1 cellular context compared by ENCODE assay signal in genomic region chr16:3023669-3024478, GRCh38.
TF ChIP-seq lines count a peak whose summit lies in the region.

A gene with protein sequence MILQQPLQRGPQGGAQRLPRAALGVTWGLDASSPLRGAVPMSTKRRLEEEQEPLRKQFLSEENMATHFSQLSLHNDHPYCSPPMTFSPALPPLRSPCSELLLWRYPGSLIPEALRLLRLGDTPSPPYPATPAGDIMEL (minus strand): TSS chr16:3023942. CDS start chr16:3023941, 1 bp downstream.
Gene THOC6, plus strand, starts transcription at chr16:3024035. Its CDS starts 292 bp downstream, at chr16:3024327.

TF ChIP-seq in HEK293, 187 proteins besides CTCF, POLR2A, EP300 and RAD21 (continued from another document):
- TF ChIP-seq, protein P1, sequence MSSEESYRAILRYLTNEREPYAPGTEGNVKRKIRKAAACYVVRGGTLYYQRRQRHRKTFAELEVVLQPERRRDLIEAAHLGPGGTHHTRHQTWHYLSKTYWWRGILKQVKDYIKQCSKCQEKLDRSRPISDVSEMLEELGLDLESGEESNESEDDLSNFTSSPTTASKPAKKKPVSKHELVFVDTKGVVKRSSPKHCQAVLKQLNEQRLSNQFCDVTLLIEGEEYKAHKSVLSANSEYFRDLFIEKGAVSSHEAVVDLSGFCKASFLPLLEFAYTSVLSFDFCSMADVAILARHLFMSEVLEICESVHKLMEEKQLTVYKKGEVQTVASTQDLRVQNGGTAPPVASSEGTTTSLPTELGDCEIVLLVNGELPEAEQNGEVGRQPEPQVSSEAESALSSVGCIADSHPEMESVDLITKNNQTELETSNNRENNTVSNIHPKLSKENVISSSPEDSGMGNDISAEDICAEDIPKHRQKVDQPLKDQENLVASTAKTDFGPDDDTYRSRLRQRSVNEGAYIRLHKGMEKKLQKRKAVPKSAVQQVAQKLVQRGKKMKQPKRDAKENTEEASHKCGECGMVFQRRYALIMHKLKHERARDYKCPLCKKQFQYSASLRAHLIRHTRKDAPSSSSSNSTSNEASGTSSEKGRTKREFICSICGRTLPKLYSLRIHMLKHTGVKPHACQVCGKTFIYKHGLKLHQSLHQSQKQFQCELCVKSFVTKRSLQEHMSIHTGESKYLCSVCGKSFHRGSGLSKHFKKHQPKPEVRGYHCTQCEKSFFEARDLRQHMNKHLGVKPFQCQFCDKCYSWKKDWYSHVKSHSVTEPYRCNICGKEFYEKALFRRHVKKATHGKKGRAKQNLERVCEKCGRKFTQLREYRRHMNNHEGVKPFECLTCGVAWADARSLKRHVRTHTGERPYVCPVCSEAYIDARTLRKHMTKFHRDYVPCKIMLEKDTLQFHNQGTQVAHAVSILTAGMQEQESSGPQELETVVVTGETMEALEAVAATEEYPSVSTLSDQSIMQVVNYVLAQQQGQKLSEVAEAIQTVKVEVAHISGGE (tag by site-specific recombination; conservative IDR thresholded peaks at IDR 0.05; ENCODE audit: low read depth) = peak; percentile 60; the same call in 1 of the 2 replicates
- TF ChIP-seq ZBTB44 (tag by site-specific recombination; IDR thresholded peaks at IDR 0.05) (0 out of 2 replicates have a peak, but pooled peaks have one; percentile 15), ZNF341 (tag by site-specific recombination; IDR thresholded peaks at IDR 0.05; ENCODE audit: low read depth) (peak; percentile 49; the same call in 1 of the 2 replicates), ZNF660 (tag by site-specific recombination; IDR thresholded peaks at IDR 0.05) (0 out of 2 replicates have a peak, but pooled peaks have one; percentile 71), ZIC2 (tag by site-specific recombination; IDR thresholded peaks at IDR 0.05) (0 out of 2 replicates have a peak, but pooled peaks have one; percentile 6), ZNF19 (tag by site-specific recombination; IDR thresholded peaks at IDR 0.05; ENCODE audit: low read depth) (no peak), ZNF580 (tag by site-specific recombination; IDR thresholded peaks at IDR 0.05) (peak; percentile 83), HOXA7 (CRISPR knock-in tag; IDR thresholded peaks at IDR 0.05; ENCODE audit: borderline replicate concordance) (no peak), ZNF184 (tag by site-specific recombination; IDR thresholded peaks at IDR 0.05) (0 out of 2 replicates have a peak, but pooled peaks have one; percentile 23), ZFP69B (tag by site-specific recombination; IDR thresholded peaks at IDR 0.05) (peak; percentile 85), ZNF76 (tag by site-specific recombination; IDR thresholded peaks at IDR 0.05; ENCODE audit: borderline replicate concordance, low read depth) (peak; percentile 100), OVOL3 (tag by site-specific recombination; IDR thresholded peaks at IDR 0.05) (peak; percentile 49; the same call in 1 of the 2 replicates), ZNF10 (tag by site-specific recombination; IDR thresholded peaks at IDR 0.05) (no peak), ZFHX2 (tag by site-specific recombination; conservative IDR thresholded peaks at IDR 0.05) (peak; percentile 31; the same call in 1 of the 2 replicates), SP2 (tag by site-specific recombination; IDR thresholded peaks at IDR 0.05) (peak; percentile 69), ZBTB8A (tag by site-specific recombination; IDR thresholded peaks at IDR 0.05) (peak; percentile 88), REST (tag by site-specific recombination; IDR thresholded peaks at IDR 0.05) (0 out of 2 replicates have a peak, but pooled peaks have one; percentile 15), AEBP2 (tag by site-specific recombination; IDR thresholded peaks at IDR 0.05; ENCODE audit: borderline replicate concordance) (0 out of 2 replicates have a peak, but pooled peaks have one; percentile 61), ZNF335 (tag by site-specific recombination; conservative IDR thresholded peaks at IDR 0.05) (peak; percentile 97), YY1 (tag by site-specific recombination; IDR thresholded peaks at IDR 0.05) (peak; percentile 37; the same call in 1 of the 2 replicates), ZNF211 (tag by site-specific recombination; IDR thresholded peaks at IDR 0.05; ENCODE audit: low read depth) (no peak), ZNF394 (tag by site-specific recombination; IDR thresholded peaks at IDR 0.05; ENCODE audit: borderline replicate concordance) (peak; percentile 70; the same call in 1 of the 2 replicates), ZNF239 (tag by site-specific recombination; IDR thresholded peaks at IDR 0.05) (peak; percentile 10; the same call in 1 of the 2 replicates), WT1 (tag by site-specific recombination; IDR thresholded peaks at IDR 0.05) (0 out of 2 replicates have a peak, but pooled peaks have one; percentile 9), SETDB1 (IDR thresholded peaks at IDR 0.05; ENCODE audit: insufficient read length, low read length) (no peak), KLF7 (tag by site-specific recombination; IDR thresholded peaks at IDR 0.05; ENCODE audit: borderline replicate concordance) (peak; percentile 58; the same call in 1 of the 2 replicates), ZBTB7A (tag by site-specific recombination; IDR thresholded peaks at IDR 0.05; ENCODE audit: low read depth) (peak; percentile 77), ZNF610 (tag by site-specific recombination; IDR thresholded peaks at IDR 0.05; ENCODE audit: borderline replicate concordance) (peak; percentile 96), BCL11B (tag by site-specific recombination; IDR thresholded peaks at IDR 0.05; ENCODE audit: low read depth) (no peak), ZNF24 (tag by site-specific recombination; IDR thresholded peaks at IDR 0.05) (peak; percentile 94), ZBTB21 (tag by site-specific recombination; IDR thresholded peaks at IDR 0.05) (peak; percentile 12; the same call in 1 of the 2 replicates)
- TF ChIP-seq, protein P2, sequence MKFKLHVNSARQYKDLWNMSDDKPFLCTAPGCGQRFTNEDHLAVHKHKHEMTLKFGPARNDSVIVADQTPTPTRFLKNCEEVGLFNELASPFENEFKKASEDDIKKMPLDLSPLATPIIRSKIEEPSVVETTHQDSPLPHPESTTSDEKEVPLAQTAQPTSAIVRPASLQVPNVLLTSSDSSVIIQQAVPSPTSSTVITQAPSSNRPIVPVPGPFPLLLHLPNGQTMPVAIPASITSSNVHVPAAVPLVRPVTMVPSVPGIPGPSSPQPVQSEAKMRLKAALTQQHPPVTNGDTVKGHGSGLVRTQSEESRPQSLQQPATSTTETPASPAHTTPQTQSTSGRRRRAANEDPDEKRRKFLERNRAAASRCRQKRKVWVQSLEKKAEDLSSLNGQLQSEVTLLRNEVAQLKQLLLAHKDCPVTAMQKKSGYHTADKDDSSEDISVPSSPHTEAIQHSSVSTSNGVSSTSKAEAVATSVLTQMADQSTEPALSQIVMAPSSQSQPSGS (tag by site-specific recombination; IDR thresholded peaks at IDR 0.05; ENCODE audit: low read depth) = no peak
- TF ChIP-seq, protein P3, sequence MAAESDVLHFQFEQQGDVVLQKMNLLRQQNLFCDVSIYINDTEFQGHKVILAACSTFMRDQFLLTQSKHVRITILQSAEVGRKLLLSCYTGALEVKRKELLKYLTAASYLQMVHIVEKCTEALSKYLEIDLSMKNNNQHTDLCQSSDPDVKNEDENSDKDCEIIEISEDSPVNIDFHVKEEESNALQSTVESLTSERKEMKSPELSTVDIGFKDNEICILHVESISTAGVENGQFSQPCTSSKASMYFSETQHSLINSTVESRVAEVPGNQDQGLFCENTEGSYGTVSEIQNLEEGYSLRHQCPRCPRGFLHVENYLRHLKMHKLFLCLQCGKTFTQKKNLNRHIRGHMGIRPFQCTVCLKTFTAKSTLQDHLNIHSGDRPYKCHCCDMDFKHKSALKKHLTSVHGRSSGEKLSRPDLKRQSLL (tag by site-specific recombination; IDR thresholded peaks at IDR 0.05) = peak; percentile 97
- TF ChIP-seq, protein P4, sequence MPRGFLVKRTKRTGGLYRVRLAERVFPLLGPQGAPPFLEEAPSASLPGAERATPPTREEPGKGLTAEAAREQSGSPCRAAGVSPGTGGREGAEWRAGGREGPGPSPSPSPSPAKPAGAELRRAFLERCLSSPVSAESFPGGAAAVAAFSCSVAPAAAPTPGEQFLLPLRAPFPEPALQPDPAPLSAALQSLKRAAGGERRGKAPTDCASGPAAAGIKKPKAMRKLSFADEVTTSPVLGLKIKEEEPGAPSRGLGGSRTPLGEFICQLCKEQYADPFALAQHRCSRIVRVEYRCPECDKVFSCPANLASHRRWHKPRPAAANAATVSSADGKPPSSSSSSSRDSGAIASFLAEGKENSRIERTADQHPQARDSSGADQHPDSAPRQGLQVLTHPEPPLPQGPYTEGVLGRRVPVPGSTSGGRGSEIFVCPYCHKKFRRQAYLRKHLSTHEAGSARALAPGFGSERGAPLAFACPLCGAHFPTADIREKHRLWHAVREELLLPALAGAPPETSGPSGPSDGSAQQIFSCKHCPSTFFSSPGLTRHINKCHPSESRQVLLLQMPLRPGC (tag by site-specific recombination; IDR thresholded peaks at IDR 0.05) = peak; percentile 56; the same call in 1 of the 2 replicates
